17 cellular contexts compared by ENCODE assay signal in genomic region chr15:69141286-69141701, GRCh38. TPM values are rescaled to one million over a fixed set of nuclear protein-coding genes. Genes with fewer than 3 reads are reported as not detected.
A peak's percentile ranks its signal among the peaks of the same experiment; 100 is the strongest.
DNase-seq lines count a peak whose midpoint lies in the region; ATAC-seq and TF ChIP-seq lines count a peak whose summit lies in the region.
"Had no signal": no experiment of that assay in that cellular context is flagged by ENCODE, and none has a peak within 500 bp of the region (broad histone marks: within the 10 kb centered on the region; RNA-seq: fewer than 3 reads in every experiment).

No MANE protein-coding gene starts in this region.

- DNase-seq in H4 (ENCODE audit: low spot score) (peak; percentile 69), NCI-H774 (lab: John Stamatoyannopoulos, UW) (peak; percentile 23), dermis blood vessel endothelial cell (peak; percentile 58), osteocyte (ENCODE audit: extremely low spot score, unreplicated experiment) (no peak), NCI-H226 (no peak)
- no peak for DNase-seq in activated naive CD4-positive, alpha-beta T cell treated with anti-CD3 and anti-CD28 coated beads for 36 hours
- DNase-seq: activated CD4-positive, alpha-beta T cell treated with anti-CD3 and anti-CD28 coated beads for 48 hours; CD8-positive, alpha-beta memory T cell; effector CD8-positive, alpha-beta T cell; KG1; NCI-H2081 treated with DMSO at 0.1 percent for 48 hours; T-helper 17 cell had no signal

- no peak overlapping the region for H3K4me3 Mint-ChIP-seq in osteocyte (ENCODE audit: unreplicated experiment)
- H3K4me3 Mint-ChIP-seq in activated naive CD4-positive, alpha-beta T cell treated with anti-CD3 and anti-CD28 coated beads for 36 hours, result no peak overlapping the region
- H3K4me3 Mint-ChIP-seq: CD8-positive, alpha-beta memory T cell; natural killer cell treated with Interleukin-12 subunit alpha and Interleukin-12 subunit beta and Interleukin-15 and Interleukin-18, amount 100 ng/mL, for 72 hours; T-helper 17 cell had no signal

- H3K9me3 Mint-ChIP-seq in osteocyte (ENCODE audit: unreplicated experiment), result peaks cover 6% of the 10 kb centered on the region
- no peaks in the 10 kb centered on the region for H3K9me3 Mint-ChIP-seq in activated naive CD4-positive, alpha-beta T cell treated with anti-CD3 and anti-CD28 coated beads for 36 hours
- H3K9me3 Mint-ChIP-seq: activated T-helper 2 cell treated with anti-CD3 and anti-CD28 coated beads, Interferon-gamma antibody, Interleukin-2, Interleukin-4, amounts not matched to agents 10 μg/mL and 5 μg/mL and 100 μg/mL, durations not matched to agents 14 hours and 24 hours and 36 hours; natural killer cell treated with Interleukin-12 subunit alpha and Interleukin-12 subunit beta and Interleukin-15 and Interleukin-18, amount 100 ng/mL, for 72 hours had no signal

- intact Hi-C loops in activated naive CD4-positive, alpha-beta T cell treated with anti-CD3 and anti-CD28 coated beads for 36 hours (cut with micrococcal nuclease), result no loop called here

- no peak overlapping the region for H3K27ac Mint-ChIP-seq in osteocyte (ENCODE audit: unreplicated experiment)
- no peak overlapping the region for H3K27ac Mint-ChIP-seq in activated naive CD4-positive, alpha-beta T cell treated with anti-CD3 and anti-CD28 coated beads for 36 hours
- H3K27ac Mint-ChIP-seq: activated T-helper 2 cell treated with anti-CD3 and anti-CD28 coated beads, Interferon-gamma antibody, Interleukin-2, Interleukin-4, amounts not matched to agents 10 μg/mL and 5 μg/mL and 100 μg/mL, durations not matched to agents 14 hours and 24 hours and 36 hours; CD8-positive, alpha-beta memory T cell; natural killer cell treated with Interleukin-12 subunit alpha and Interleukin-12 subunit beta and Interleukin-15 and Interleukin-18, amount 100 ng/mL, for 72 hours; T-helper 17 cell had no signal

- H3K36me3 Mint-ChIP-seq in osteocyte (ENCODE audit: unreplicated experiment), result no peaks in the 10 kb centered on the region
- no peaks in the 10 kb centered on the region for H3K36me3 Mint-ChIP-seq in activated naive CD4-positive, alpha-beta T cell treated with anti-CD3 and anti-CD28 coated beads for 36 hours (ENCODE audit: low read depth)
- H3K36me3 Mint-ChIP-seq: natural killer cell treated with Interleukin-12 subunit alpha and Interleukin-12 subunit beta and Interleukin-15 and Interleukin-18, amount 100 ng/mL, for 72 hours had no signal

- peaks cover 6% of the 10 kb centered on the region for H3K4me1 Mint-ChIP-seq in osteocyte (ENCODE audit: unreplicated experiment)
- H3K4me1 Mint-ChIP-seq in activated naive CD4-positive, alpha-beta T cell treated with anti-CD3 and anti-CD28 coated beads for 36 hours (ENCODE audit: low read depth), result no peaks in the 10 kb centered on the region
- H3K4me1 Mint-ChIP-seq: CD8-positive, alpha-beta memory T cell; T-helper 17 cell had no signal

- ATAC-seq in HG03097 (IDR thresholded peaks at IDR 0.05; ENCODE audit: low FRiP score, unreplicated experiment), result no peak
- ATAC-seq in HG03280 (IDR thresholded peaks at IDR 0.05; ENCODE audit: unreplicated experiment), result no peak
- ATAC-seq: gastroesophageal sphincter; natural killer cell treated with Interleukin-12 subunit alpha and Interleukin-12 subunit beta and Interleukin-15 and Interleukin-18, amount 100 ng/mL, for 72 hours; T-helper 17 cell had no signal

- CTCF ChIA-PET in activated naive CD4-positive, alpha-beta T cell treated with anti-CD3 and anti-CD28 coated beads for 36 hours (lab: Charles Lee), result no interaction called here

- TF ChIP-seq CTCF in osteocyte (IDR thresholded peaks at IDR 0.05), result peak; percentile 29

- H3K27me3 Mint-ChIP-seq in osteocyte (ENCODE audit: unreplicated experiment), result peaks cover 52% of the 10 kb centered on the region
- peaks cover 28% of the 10 kb centered on the region for H3K27me3 Mint-ChIP-seq in activated naive CD4-positive, alpha-beta T cell treated with anti-CD3 and anti-CD28 coated beads for 36 hours (ENCODE audit: low read depth)

RNA-seq across cellular contexts. Expression of gene GLCE, which starts 19.1 kb away (rescaled TPM):
- total RNA-seq in H4 (2014; rRNA removed; shearing (Covaris generic)), result 20.6 and 23.2 TPM in 2 replicates
- total RNA-seq in dermis blood vessel endothelial cell (65.7 and 79.2 TPM in 2 replicates), osteocyte (19.5 and 19.9 TPM in 2 replicates)
- 1 to 10 TPM; 2.5 to 2.6 TPM for total RNA-seq in activated naive CD4-positive, alpha-beta T cell treated with anti-CD3 and anti-CD28 coated beads for 36 hours

Comparison
In these comparisons a context has a peak if more than half of its experiments do, and no peak if none do; other contexts are left out.
1. DNase-seq: peak in H4 (single experiment), NCI-H774 (single experiment) and dermis blood vessel endothelial cell (single experiment); none in osteocyte (single experiment), activated naive CD4-positive, alpha-beta T cell treated with anti-CD3 and anti-CD28 coated beads for 36 hours (single experiment) and NCI-H226 (single experiment).